In genomic region chr9:99820330-99821186, GRCh38 we compare ENCODE assay signal across 8 cellular contexts. TPM values are rescaled to one million over a fixed set of nuclear protein-coding genes. Genes with fewer than 3 reads are reported as not detected.
DNase-seq lines count a peak whose midpoint lies in the region; ATAC-seq and TF ChIP-seq lines count a peak whose summit lies in the region.

No MANE protein-coding gene starts in this region.

- H3K27me3 ChIP-seq in neutrophil = peaks cover 37% of the 10 kb centered on the region

- no peaks in the 10 kb centered on the region for H3K9me3 ChIP-seq in neutrophil

- H3K4me3 ChIP-seq in neutrophil (ENCODE audit: low read depth in 1 of 2, low read length in 1 of 2) = peak overlapping the region; percentile 78 to 99

- H3K4me1 ChIP-seq in neutrophil (ENCODE audit: control insufficient read depth in 1 of 2, insufficient read depth in 1 of 2, low read depth in 1 of 2, low read length in 1 of 2) = peaks cover 59 to 61% of the 10 kb centered on the region in 2 experiments

- ATAC-seq in activated naive CD4-positive, alpha-beta T cell treated with anti-CD3 and anti-CD28 coated beads, Interleukin-2, amount 50 U/mL, for 72 hours = peak; percentile 8 to 25
- ATAC-seq in HG03342 (IDR thresholded peaks at IDR 0.05; ENCODE audit: unreplicated experiment) = no peak

- H3K9me3 Mint-ChIP-seq in activated naive CD4-positive, alpha-beta T cell treated with anti-CD3 and anti-CD28 coated beads, Interleukin-2, amount 50 U/mL, for 72 hours = no peaks in the 10 kb centered on the region

- H3K36me3 ChIP-seq in neutrophil = no peaks in the 10 kb centered on the region

- peak overlapping the region; percentile 95 to 99 for H3K27ac Mint-ChIP-seq in activated naive CD4-positive, alpha-beta T cell treated with anti-CD3 and anti-CD28 coated beads, Interleukin-2, amount 50 U/mL, for 72 hours

- TF ChIP-seq CTCF in AG09319 (IDR thresholded peaks at IDR 0.05; ENCODE audit: low read depth, low read length) = no peak
- TF ChIP-seq CTCF in neutrophil (IDR thresholded peaks at IDR 0.05) = no peak

- peak overlapping the region; percentile 95 for H3K27ac ChIP-seq in neutrophil

- peak; percentile 73 for DNase-seq in AG09319 (ENCODE audit: extremely low read depth, low read depth)
- DNase-seq in HCEC 1CT = peak; percentile 72
- peak; percentile 83 for DNase-seq in RKO (ENCODE audit: low spot score)
- peak in 1 of 2 donors; percentile 80 for DNase-seq in activated naive CD4-positive, alpha-beta T cell treated with anti-CD3 and anti-CD28 coated beads, Interleukin-2, amount 50 U/mL, for 72 hours (ENCODE audit: low spot score in 2 of 2)
- DNase-seq in globus pallidus (ENCODE audit: low spot score) = peak; percentile 83
- peak; percentile 74 for DNase-seq in ureter (ENCODE audit: low spot score)

- H3K36me3 Mint-ChIP-seq in activated naive CD4-positive, alpha-beta T cell treated with anti-CD3 and anti-CD28 coated beads, Interleukin-2, amount 50 U/mL, for 72 hours = peaks cover 7 to 26% of the 10 kb centered on the region in 2 donors

RNA-seq across cellular contexts. Expression of gene NR4A3, which starts 1.1 kb away (rescaled TPM):
- total RNA-seq in activated naive CD4-positive, alpha-beta T cell treated with anti-CD3 and anti-CD28 coated beads, Interleukin-2, amount 50 U/mL, for 72 hours = 10 to 100 TPM in 1 of 2 donors, 1 to 10 TPM in 1; 7.8 to 19.2 TPM
- 26.2 TPM for total RNA-seq in ureter
